In the genomic region with DNA sequence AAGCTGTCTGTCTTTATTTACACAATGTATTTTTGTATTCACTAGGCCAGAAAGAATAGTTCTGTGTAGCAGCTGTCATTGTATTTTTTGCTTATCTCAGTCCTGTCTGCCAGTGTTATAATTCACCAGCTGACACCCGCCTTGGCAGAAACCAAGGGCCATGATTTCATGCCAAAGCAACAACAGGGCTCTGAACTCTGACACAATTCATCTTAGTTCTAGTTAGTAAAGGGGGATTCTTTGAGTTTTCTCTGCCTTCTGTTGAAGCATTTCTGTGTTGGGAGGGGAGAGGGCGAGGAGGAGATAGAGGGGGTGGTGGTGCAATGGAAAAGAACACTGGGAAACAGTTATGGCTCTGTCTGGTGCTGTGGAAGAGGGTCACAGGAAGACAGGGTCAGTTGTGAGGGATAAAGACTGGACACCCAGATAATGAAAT, we compare ENCODE assay signal across 8 cellular contexts.
A peak's percentile ranks its signal among the peaks of the same experiment; 100 is the strongest.
DNase-seq lines count a peak whose midpoint lies in the region; ATAC-seq and TF ChIP-seq lines count a peak whose summit lies in the region.
"Had no signal": no experiment of that assay in that cellular context is flagged by ENCODE, and none has a peak within 500 bp of the region (broad histone marks: within the 10 kb centered on the region; RNA-seq: fewer than 3 reads in every experiment).

No MANE protein-coding gene starts in this region.

- H3K27ac Mint-ChIP-seq in activated naive CD8-positive, alpha-beta T cell treated with anti-CD3 and anti-CD28 coated beads for 36 hours: no peak overlapping the region

- 25 to 58% (median 37%) methylated on average over 2 of the region's 2 CpGs for WGBS in spleen, 5 donors

- peak; percentile 17 for DNase-seq in NCI-H1436 (lab: John Stamatoyannopoulos, UW)
- DNase-seq in SK-MEL-5 (ENCODE audit: low read depth, low spot score): peak; percentile 8
- DNase-seq in hypothalamus (lab: John Stamatoyannopoulos, UW): peak in 42 of 51 donors; percentile 1 to 91 (median 54)
- no peak for DNase-seq in spleen
- DNase-seq in activated naive CD8-positive, alpha-beta T cell treated with anti-CD3 and anti-CD28 coated beads for 36 hours: no peak

- no peaks in the 10 kb centered on the region for H3K27me3 ChIP-seq in spleen (replicated peaks in 1 of 7)

- H3K36me3 Mint-ChIP-seq in activated naive CD8-positive, alpha-beta T cell treated with anti-CD3 and anti-CD28 coated beads for 36 hours: no peaks in the 10 kb centered on the region

- peaks cover 0 to 12% (median 6%) of the 10 kb centered on the region in 8 donors for H3K9me3 ChIP-seq in spleen

- no peak for TF ChIP-seq CTCF in spleen (IDR thresholded peaks at IDR 0.05 in 8 of 11, conservative IDR thresholded peaks at IDR 0.05 in 3 of 11)

- H3K36me3 ChIP-seq in spleen: no peaks in the 10 kb centered on the region

- peak overlapping the region in 6 of 8 donors; percentile 0 to 70 (median 26) for H3K27ac ChIP-seq in spleen
- H3K27ac ChIP-seq: parathyroid adenoma had no signal

- no peaks in the 10 kb centered on the region for H3K9me3 Mint-ChIP-seq in activated naive CD8-positive, alpha-beta T cell treated with anti-CD3 and anti-CD28 coated beads for 36 hours

- intact Hi-C loops in spleen (cut with DNase I; ENCODE audit: low total_unique reads): no loop called here

- TF ChIP-seq POLR2A in spleen (IDR thresholded peaks at IDR 0.05): no peak

- H3K4me1 ChIP-seq in spleen: peaks cover 0 to 9% (median 3%) of the 10 kb centered on the region in 6 donors
- H3K4me1 ChIP-seq: parathyroid adenoma had no signal

- no peak for ATAC-seq in GM18498 (IDR thresholded peaks at IDR 0.05; ENCODE audit: unreplicated experiment)
- ATAC-seq in GM19463 (IDR thresholded peaks at IDR 0.05; ENCODE audit: unreplicated experiment): no peak

- H3K27me3 Mint-ChIP-seq in activated naive CD8-positive, alpha-beta T cell treated with anti-CD3 and anti-CD28 coated beads for 36 hours: no peaks in the 10 kb centered on the region

- H3K4me3 ChIP-seq in spleen: no peak overlapping the region

- H3K4me1 Mint-ChIP-seq in activated naive CD8-positive, alpha-beta T cell treated with anti-CD3 and anti-CD28 coated beads for 36 hours: no peaks in the 10 kb centered on the region

- in situ Hi-C loops in SK-MEL-5 (cut with HindIII; ENCODE audit: low pct_unique_long_range_greater_than_20kb, low sequenced_read_pairs): no loop called here

- H3K4me3 Mint-ChIP-seq in activated naive CD8-positive, alpha-beta T cell treated with anti-CD3 and anti-CD28 coated beads for 36 hours: no peak overlapping the region

Comparison
In these comparisons a context has a peak if more than half of its experiments do, and no peak if none do; other contexts are left out.
1. DNase-seq: peak in NCI-H1436 (single experiment), SK-MEL-5 (single experiment) and hypothalamus (42 of 51); none in spleen (single experiment) and activated naive CD8-positive, alpha-beta T cell treated with anti-CD3 and anti-CD28 coated beads for 36 hours (single experiment).